Comparison of ENCODE assay signal across 18 cellular contexts in genomic region chr3:57383421-57383820, GRCh38.
"Had no signal": no experiment of that assay in that cellular context is flagged by ENCODE, and none has a peak within 500 bp of the region (broad histone marks: within the 10 kb centered on the region; RNA-seq: fewer than 3 reads in every experiment).

No MANE protein-coding gene starts in this region.

- H3K4me3 ChIP-seq: cardiac muscle cell, dorsolateral prefrontal cortex, lung, right atrium auricular region, skin epidermis, transverse colon, vagina had no signal

- H3K36me3 ChIP-seq: cardiac muscle cell, right atrium auricular region, transverse colon, vagina had no signal

- H3K36me3 Mint-ChIP-seq: activated naive CD4-positive, alpha-beta T cell treated with anti-CD3 and anti-CD28 coated beads, Interleukin-2, amount 50 U/mL, for 72 hours had no signal

- H3K27ac ChIP-seq: cardiac muscle cell, dorsolateral prefrontal cortex, right atrium auricular region, skin epidermis, transverse colon, vagina had no signal

- DNase-seq: activated CD4-positive, alpha-beta T cell treated with anti-CD3 and anti-CD28 coated beads, Interleukin-2, amount 10 ng/mL, durations not matched to agents 24 days and 14 days; activated CD4-positive, CD25-positive, alpha-beta regulatory T cell; activated CD8-positive, alpha-beta memory T cell treated with anti-CD3 and anti-CD28 coated beads, Interleukin-2, amount 50 U/mL, for 48 hours; activated CD8-positive, alpha-beta T cell treated with anti-CD3 and anti-CD28 coated beads, Interleukin-2, amount 10 ng/mL, durations not matched to agents 7 days and 5 days; activated gamma-delta T cell; activated T-cell treated with anti-CD3 and anti-CD28 coated beads, Interleukin-2, amount 50 U/mL, for 72 hours; stimulated activated CD4-positive, alpha-beta T cell treated with anti-CD3 and anti-CD28 coated beads, Interleukin-4, amount 100 ng/mL, for 4 hours; stimulated activated CD8-positive, alpha-beta memory T cell treated with anti-CD3 and anti-CD28 coated beads, Interleukin-4, amount 100 ng/mL, for 48 hours; stimulated activated naive CD4-positive, alpha-beta T cell treated with Interleukin-2 at 50 U/mL for 16 hours; transverse colon had no signal

- ATAC-seq: activated CD8-positive, alpha-beta T cell treated with anti-CD3 and anti-CD28 coated beads, Interleukin-2, amount 10 ng/mL, durations not matched to agents 7 days and 5 days; activated naive CD4-positive, alpha-beta T cell treated with anti-CD3 and anti-CD28 coated beads, Interleukin-2, amount 50 U/mL, for 72 hours; activated T-cell treated with anti-CD3 and anti-CD28 coated beads, Interleukin-2, amount 50 U/mL, for 72 hours had no signal

- H3K4me1 ChIP-seq: right atrium auricular region, transverse colon, vagina had no signal

- H3K9me3 Mint-ChIP-seq: activated CD4-positive, alpha-beta T cell treated with anti-CD3 and anti-CD28 coated beads, Interleukin-2, amount 10 ng/mL, durations not matched to agents 24 days and 14 days; activated naive CD4-positive, alpha-beta T cell treated with anti-CD3 and anti-CD28 coated beads, Interleukin-2, amount 50 U/mL, for 72 hours; activated T-cell treated with anti-CD3 and anti-CD28 coated beads, Interleukin-2, amount 50 U/mL, for 72 hours; T-helper 2 cell treated with Interferon-gamma antibody and Interleukin-4, amounts not matched to agents 5 μg/mL and 100 μg/mL, for 36 hours had no signal

- H3K27ac Mint-ChIP-seq: activated CD4-positive, alpha-beta T cell treated with anti-CD3 and anti-CD28 coated beads, Interleukin-2, amount 10 ng/mL, durations not matched to agents 24 days and 14 days; activated CD8-positive, alpha-beta T cell treated with anti-CD3 and anti-CD28 coated beads, Interleukin-2, amount 10 ng/mL, durations not matched to agents 7 days and 5 days; activated naive CD4-positive, alpha-beta T cell treated with anti-CD3 and anti-CD28 coated beads, Interleukin-2, amount 50 U/mL, for 72 hours; activated T-cell treated with anti-CD3 and anti-CD28 coated beads, Interleukin-2, amount 50 U/mL, for 72 hours; T-helper 2 cell treated with Interferon-gamma antibody and Interleukin-4, amounts not matched to agents 5 μg/mL and 100 μg/mL, for 36 hours had no signal

- H3K4me1 Mint-ChIP-seq: activated CD4-positive, alpha-beta T cell treated with anti-CD3 and anti-CD28 coated beads, Interleukin-2, amount 10 ng/mL, durations not matched to agents 24 days and 14 days had no signal

- H3K27me3 ChIP-seq: cardiac muscle cell, dorsolateral prefrontal cortex, right atrium auricular region, transverse colon, vagina had no signal

- H3K9me3 ChIP-seq: right atrium auricular region, transverse colon, vagina had no signal

- H3K4me3 Mint-ChIP-seq: activated CD4-positive, alpha-beta T cell treated with anti-CD3 and anti-CD28 coated beads, Interleukin-2, amount 10 ng/mL, durations not matched to agents 24 days and 14 days; activated CD8-positive, alpha-beta T cell treated with anti-CD3 and anti-CD28 coated beads, Interleukin-2, amount 10 ng/mL, durations not matched to agents 7 days and 5 days; activated T-cell treated with anti-CD3 and anti-CD28 coated beads, Interleukin-2, amount 50 U/mL, for 72 hours; T-helper 2 cell treated with Interferon-gamma antibody and Interleukin-4, amounts not matched to agents 5 μg/mL and 100 μg/mL, for 36 hours had no signal
